In the genomic region with DNA sequence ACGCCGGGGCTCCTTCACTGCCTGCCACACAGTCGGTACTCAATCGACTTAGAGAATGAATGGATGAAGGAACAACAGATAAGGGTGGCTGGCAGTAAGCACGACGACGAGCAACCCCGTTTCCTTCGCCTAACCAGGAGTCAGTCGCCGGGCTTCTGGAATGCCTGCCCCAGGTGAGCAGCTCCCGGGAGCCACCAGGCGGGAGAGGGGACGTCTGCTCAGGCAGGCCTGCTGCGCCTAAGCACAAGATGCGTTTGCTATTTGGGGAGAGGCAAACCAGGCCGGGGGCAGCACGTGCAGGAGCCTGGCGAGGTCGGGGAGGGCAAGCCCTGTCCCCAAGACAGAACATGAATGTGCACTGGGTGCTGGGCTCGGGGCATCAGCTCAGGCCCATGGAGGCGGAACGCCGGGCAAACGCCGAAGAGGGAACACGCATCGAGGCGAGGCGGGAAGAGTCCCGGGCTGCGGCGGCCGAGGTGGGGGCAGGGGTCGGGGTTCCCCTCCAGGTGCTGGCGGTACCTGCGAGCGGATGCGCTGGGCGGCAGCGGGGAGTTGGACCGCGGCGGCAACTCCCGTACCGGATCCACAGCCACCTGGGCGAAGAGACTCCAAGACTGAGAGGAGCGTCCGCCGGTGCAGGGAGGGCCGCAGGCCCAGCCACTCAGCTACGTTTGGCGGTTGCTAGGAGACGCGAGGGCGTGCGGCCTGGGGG, we compare ENCODE assay signal across 8 cellular contexts. TPM values are rescaled to one million over a fixed set of nuclear protein-coding genes. Genes with fewer than 3 reads are reported as not detected.
A peak's percentile ranks its signal among the peaks of the same experiment; 100 is the strongest.
DNase-seq lines count a peak whose midpoint lies in the region.

TSS of gene CFAP92 (minus strand) at position 616 of the 712 bp plus-strand sequence. CDS start 772 bp downstream, outside the sequence.

- DNase-seq in DMS114 treated with DMSO at 0.1 percent for 48 hours (lab: John Stamatoyannopoulos, UW; ENCODE audit: unreplicated experiment) (peak; percentile 69), GOT3 (lab: John Stamatoyannopoulos, UW) (peak; percentile 38), NAMALWA (ENCODE audit: low spot score) (peak; percentile 78), T-helper 1 cell (peak; percentile 81 to 90 (median 86)), amniotic epithelial cell (ENCODE audit: low read depth) (peak; percentile 50), hepatic stellate cell (ENCODE audit: low spot score) (peak; percentile 83), putamen (ENCODE audit: low spot score) (peak; percentile 76), ureter (ENCODE audit: low spot score) (peak; percentile 91)

RNA-seq across cellular contexts. Expression of gene CFAP92, which starts in this region (rescaled TPM):
- total RNA-seq in ureter = 2.1 TPM

Comparison
In these comparisons a context has a peak if more than half of its experiments do, and no peak if none do; other contexts are left out.
1. Peak in every context shown above with its lines: DNase-seq.
2. DNase-seq: peak in every context shown above with its lines; median percentile 91 in ureter; 86 in T-helper 1 cell; 83 in hepatic stellate cell; 78 in NAMALWA; 76 in putamen; 69 in DMS114 treated with DMSO at 0.1 percent for 48 hours; 50 in amniotic epithelial cell; 38 in GOT3.